In genomic region chr3:149367021-149367840, GRCh38 we compare ENCODE assay signal across 8 cellular contexts. TPM values are rescaled to one million over a fixed set of nuclear protein-coding genes. Genes with fewer than 3 reads are reported as not detected.
A peak's percentile ranks its signal among the peaks of the same experiment; 100 is the strongest.
DNase-seq lines count a peak whose midpoint lies in the region; ATAC-seq and TF ChIP-seq lines count a peak whose summit lies in the region.

No MANE protein-coding gene starts in this region.

- peaks cover 51% of the 10 kb centered on the region for H3F3A ChIP-seq in PC-3 (ENCODE audit: low read length, unreplicated experiment)

- H3K4me1 ChIP-seq in PC-3 (ENCODE audit: insufficient read depth, low read length), result peaks cover 66% of the 10 kb centered on the region

- H3K9me3 ChIP-seq in PC-3 (ENCODE audit: low read length), result no peaks in the 10 kb centered on the region

- DNase-seq in NK-92 treated with Interleukin-12 subunit alpha and Interleukin-12 subunit beta, amount 100 ng/mL, for 24 hours (lab: John Stamatoyannopoulos, UW), result peak; percentile 63
- no peak for DNase-seq in NK-92 (lab: John Stamatoyannopoulos, UW; ENCODE audit: unreplicated experiment)
- DNase-seq in PC-3, result peak; percentile 99
- DNase-seq in fibroblast of mammary gland (ENCODE audit: low read depth), result peak; percentile 78
- no peak for DNase-seq in stimulated activated effector memory CD8-positive, alpha-beta T cell treated with anti-CD3 and anti-CD28 coated beads, Interleukin-12 subunit alpha, Interleukin-12 subunit beta, amount 100 ng/mL, for 72 hours (ENCODE audit: low spot score in 2 of 2)
- DNase-seq in NCI-H187 (lab: John Stamatoyannopoulos, UW), result no peak
- DNase-seq in RPMI8226, result no peak

- H3K4me2 ChIP-seq in PC-3 (ENCODE audit: low read length), result peak overlapping the region; percentile 68

- BruUV-seq in PC-3 (replicated peaks; lab: Mats Ljungman, UMichigan), result TSS peak; percentile 95

- TF ChIP-seq CTCF in PC-3 (conservative IDR thresholded peaks at IDR 0.05; ENCODE audit: low read depth, low read length) (no peak), fibroblast of mammary gland (conservative IDR thresholded peaks at IDR 0.05; ENCODE audit: control insufficient read depth, insufficient read depth, low read depth, low read length) (no peak)

- intact Hi-C loops in PC-3 (cut with micrococcal nuclease), result loop anchor here (1.0 to 2.0 kb wide), 5 partner anchors 10 to 67 kb away; partner anchors contain the start of gene TM4SF1

- CTCF ChIA-PET in PC-3 (lab: Charles Lee), result interaction anchor here (0.7 to 1.0 kb wide), 5 partner anchors 9 to 107 kb away, joined by 3 read pairs; partner anchors contain the start of gene TM4SF1

- H3K9ac ChIP-seq in PC-3 (ENCODE audit: low read length), result peak overlapping the region; percentile 88

- H3K4me3 Mint-ChIP-seq in stimulated activated effector memory CD8-positive, alpha-beta T cell treated with anti-CD3 and anti-CD28 coated beads, Interleukin-12 subunit alpha, Interleukin-12 subunit beta, amount 100 ng/mL, for 72 hours, result no peak overlapping the region

- H3K36me3 Mint-ChIP-seq in stimulated activated effector memory CD8-positive, alpha-beta T cell treated with anti-CD3 and anti-CD28 coated beads, Interleukin-12 subunit alpha, Interleukin-12 subunit beta, amount 100 ng/mL, for 72 hours, result no peaks in the 10 kb centered on the region

- H2AFZ ChIP-seq in PC-3 (ENCODE audit: low read length), result no peak overlapping the region

- H3K27me3 ChIP-seq in PC-3 (ENCODE audit: low read length), result no peaks in the 10 kb centered on the region

- H3K27ac ChIP-seq in PC-3 (ENCODE audit: low read length), result peak overlapping the region; percentile 99

- H3K36me3 ChIP-seq in PC-3 (ENCODE audit: low read depth, low read length), result peaks cover 37% of the 10 kb centered on the region

- H3K9me2 ChIP-seq in PC-3 (replicated peaks; ENCODE audit: low read length), result no peaks in the 10 kb centered on the region

- peaks cover 6% of the 10 kb centered on the region for H3K4me1 Mint-ChIP-seq in stimulated activated effector memory CD8-positive, alpha-beta T cell treated with anti-CD3 and anti-CD28 coated beads, Interleukin-12 subunit alpha, Interleukin-12 subunit beta, amount 100 ng/mL, for 72 hours

- H3K4me3 ChIP-seq in PC-3 (ENCODE audit: low read length), result no peak overlapping the region
- H3K4me3 ChIP-seq in fibroblast of mammary gland (ENCODE audit: control insufficient read depth, low read depth, low read length), result no peak overlapping the region

- 0 out of 2 replicates have a peak, but pooled peaks cover 3% of the 10 kb centered on the region for H4K20me1 ChIP-seq in PC-3 (ENCODE audit: low read length)

- POLR2A ChIA-PET in PC-3 (lab: Charles Lee; ENCODE audit: unreplicated experiment), result interaction anchor here (0.6 to 1.1 kb wide), 6 partner anchors 10 to 458 kb away, joined by 3 to 28 read pairs (median 4); partner anchors contain the start of gene TM4SF1

- ATAC-seq in PC-3 (peak; percentile 77), HG02852 (IDR thresholded peaks at IDR 0.05; ENCODE audit: unreplicated experiment) (no peak)
- ATAC-seq in stimulated activated effector memory CD8-positive, alpha-beta T cell treated with anti-CD3 and anti-CD28 coated beads, Interleukin-12 subunit alpha, Interleukin-12 subunit beta, amount 100 ng/mL, for 72 hours, result peak; percentile 88

- H3K9me3 Mint-ChIP-seq in stimulated activated effector memory CD8-positive, alpha-beta T cell treated with anti-CD3 and anti-CD28 coated beads, Interleukin-12 subunit alpha, Interleukin-12 subunit beta, amount 100 ng/mL, for 72 hours, result no peaks in the 10 kb centered on the region

- H3K27ac Mint-ChIP-seq in stimulated activated effector memory CD8-positive, alpha-beta T cell treated with anti-CD3 and anti-CD28 coated beads, Interleukin-12 subunit alpha, Interleukin-12 subunit beta, amount 100 ng/mL, for 72 hours, result peak overlapping the region; percentile 45

- H3K79me2 ChIP-seq in PC-3 (ENCODE audit: low read length), result peaks cover 18% of the 10 kb centered on the region

RNA-seq across cellular contexts. Expression of gene TM4SF1, which starts 10.2 kb away (rescaled TPM):
- 408 and 535 TPM in 2 replicates for total RNA-seq in PC-3 (2014; rRNA removed)

RNA-seq across cellular contexts. Expression of gene TM4SF18, which starts 33.8 kb away (rescaled TPM):
- 0.06 and 0.40 TPM in 2 replicates for total RNA-seq in PC-3 (2014; rRNA removed)

Comparison
In these comparisons a context has a peak if more than half of its experiments do, and no peak if none do; other contexts are left out.
1. DNase-seq: peak in NK-92 treated with Interleukin-12 subunit alpha and Interleukin-12 subunit beta, amount 100 ng/mL, for 24 hours (single experiment), PC-3 (single experiment) and fibroblast of mammary gland (single experiment); none in NK-92 (single experiment), stimulated activated effector memory CD8-positive, alpha-beta T cell treated with anti-CD3 and anti-CD28 coated beads, Interleukin-12 subunit alpha, Interleukin-12 subunit beta, amount 100 ng/mL, for 72 hours (0 of 2), NCI-H187 (0 of 2) and RPMI8226 (single experiment).